In genomic region chr4:168857009-168857408, GRCh38 we compare ENCODE assay signal across 2 cellular contexts.
TF ChIP-seq lines count a peak whose summit lies in the region.

No MANE protein-coding gene starts in this region.

TF ChIP-seq in SK-N-SH, 30 proteins besides CTCF, POLR2A, EP300 and RAD21 (continued from another document):
- TF ChIP-seq REST (IDR thresholded peaks at IDR 0.05; ENCODE audit: low read depth, low read length) (no peak), SIN3A (IDR thresholded peaks at IDR 0.05; ENCODE audit: borderline replicate concordance, low read depth, low read length) (no peak), RXRA (IDR thresholded peaks at IDR 0.05; ENCODE audit: borderline replicate concordance, low read depth) (no peak), NFIC (IDR thresholded peaks at IDR 0.05; ENCODE audit: borderline replicate concordance) (no peak), TAF1 (IDR thresholded peaks at IDR 0.05; ENCODE audit: borderline replicate concordance, low read depth, low read length) (no peak), ELF1 (IDR thresholded peaks at IDR 0.05) (no peak), YY1 (IDR thresholded peaks at IDR 0.05; ENCODE audit: low read depth) (no peak), MEF2A (IDR thresholded peaks at IDR 0.05; ENCODE audit: borderline replicate concordance, low read depth) (no peak), CHD2 (IDR thresholded peaks at IDR 0.05; ENCODE audit: low read length, partially characterized antibody) (no peak), USF2 (IDR thresholded peaks at IDR 0.05; ENCODE audit: borderline replicate concordance, low read depth, low read length) (no peak), USF1 (IDR thresholded peaks at IDR 0.05; ENCODE audit: borderline replicate concordance, low read depth) (no peak), TCF12 (IDR thresholded peaks at IDR 0.05) (no peak), PBX3 (IDR thresholded peaks at IDR 0.05) (no peak), RCOR1 (IDR thresholded peaks at IDR 0.05; ENCODE audit: low read length) (no peak)

TF ChIP-seq in SK-N-SH treated with all-trans-retinoic acid at 6 μM for 48 hours, 23 proteins besides CTCF, POLR2A, EP300 and RAD21 (continued from another document):
- TF ChIP-seq CSRNP3 (CRISPR knock-in tag; IDR thresholded peaks at IDR 0.05) (no peak), CSDC2 (CRISPR knock-in tag; IDR thresholded peaks at IDR 0.05) (no peak), ZNF565 (CRISPR knock-in tag; conservative IDR thresholded peaks at IDR 0.05; ENCODE audit: low read depth) (no peak), ZNF8 (CRISPR knock-in tag; IDR thresholded peaks at IDR 0.05) (no peak), CREB5 (CRISPR knock-in tag; IDR thresholded peaks at IDR 0.05; ENCODE audit: low read depth) (no peak), TCF4 (CRISPR knock-in tag; IDR thresholded peaks at IDR 0.05; ENCODE audit: borderline replicate concordance) (no peak), PPARA (CRISPR knock-in tag; IDR thresholded peaks at IDR 0.05; ENCODE audit: borderline replicate concordance) (no peak), ESRRG (CRISPR knock-in tag; IDR thresholded peaks at IDR 0.05) (no peak), POU6F1 (CRISPR knock-in tag; IDR thresholded peaks at IDR 0.05; ENCODE audit: borderline replicate concordance, low read depth) (no peak), ZNF70 (CRISPR knock-in tag; IDR thresholded peaks at IDR 0.05) (no peak), RARB (CRISPR knock-in tag; IDR thresholded peaks at IDR 0.05) (no peak), ZFP3 (CRISPR knock-in tag; IDR thresholded peaks at IDR 0.05) (no peak)
TF ChIP-seq in SK-N-SH treated with all-trans-retinoic acid at 6 μM for 48 hours: peak in this region for 0.
